ENCODE assay signal across 9 cellular contexts in genomic region chr1:230643887-230644286, GRCh38. TPM values are rescaled to one million over a fixed set of nuclear protein-coding genes. Genes with fewer than 3 reads are reported as not detected.
DNase-seq lines count a peak whose midpoint lies in the region; ATAC-seq and TF ChIP-seq lines count a peak whose summit lies in the region.
"Had no signal": no experiment of that assay in that cellular context is flagged by ENCODE, and none has a peak within 500 bp of the region (broad histone marks: within the 10 kb centered on the region; RNA-seq: fewer than 3 reads in every experiment).

No MANE protein-coding gene starts in this region.

- peak overlapping the region; percentile 42 for H3K4me2 ChIP-seq in IMR-90 (ENCODE audit: low read depth, low read length)

- H2AK9ac ChIP-seq in IMR-90 (replicated peaks; ENCODE audit: low read depth, low read length, poor library complexity), result no peak overlapping the region

- BruUV-seq in Caco-2 (replicated peaks; lab: Mats Ljungman, UMichigan) (no TSS peak), IMR-90 (replicated peaks; lab: Mats Ljungman, UMichigan) (no TSS peak)

- H3K9me3 ChIP-seq in Caco-2, result no peaks in the 10 kb centered on the region
- H3K9me3 ChIP-seq in IMR-90 (ENCODE audit: control insufficient read depth, insufficient read depth, low read length), result no peaks in the 10 kb centered on the region
- no peaks in the 10 kb centered on the region for H3K9me3 ChIP-seq in ascending aorta

- H3K4me3 ChIP-seq in Caco-2 (ENCODE audit: low read depth, low read length), result peak overlapping the region; percentile 3; the same call in 1 of the 2 replicates
- no peak overlapping the region for H3K4me3 ChIP-seq in IMR-90 (ENCODE audit: insufficient read depth, low read depth, low read length)
- H3K4me3 ChIP-seq in ascending aorta, result peak overlapping the region; percentile 89 to 90

- H3K36me3 ChIP-seq in Caco-2 (ENCODE audit: control insufficient read depth, insufficient read depth, low read length) (no peaks in the 10 kb centered on the region), IMR-90 (ENCODE audit: control insufficient read depth, insufficient read depth, low read length) (no peaks in the 10 kb centered on the region), ascending aorta (peaks cover 0 to 5% of the 10 kb centered on the region in 2 donors)

- H3K27me3 ChIP-seq in Caco-2 (replicated peaks; ENCODE audit: control insufficient read depth, insufficient read depth, low read length) (no peaks in the 10 kb centered on the region), IMR-90 (ENCODE audit: control insufficient read depth, insufficient read depth, low read length) (peaks cover 7% of the 10 kb centered on the region; the same call in 1 of the 2 replicates), ascending aorta (no peaks in the 10 kb centered on the region)

- intact Hi-C loops in Caco-2 (cut with micrococcal nuclease; ENCODE audit: unreplicated experiment), result no loop called here
- intact Hi-C loops in IMR-90 (cut with micrococcal nuclease), result loop anchor here (5.0 kb wide), 3 partner anchors 148 to 568 kb away; no protein-coding TSS in a partner anchor
- intact Hi-C loops in ascending aorta (cut with DNase I), result loop anchor here (10.0 kb wide), 5 partner anchors 131 to 601 kb away; partner anchors contain the start of genes C1orf198 and GNPAT
- intact Hi-C loops in natural killer cell (cut with micrococcal nuclease), result loop anchor here (2.0 to 10.0 kb wide), 3 partner anchors 335 to 1019 kb away; partner anchors contain the start of genes ARV1, TAF5L, TTC13 and URB2

- H3K56ac ChIP-seq in IMR-90 (ENCODE audit: extremely low read depth, insufficient read depth, low read length), result no peak overlapping the region

- H2AFZ ChIP-seq in IMR-90 (replicated peaks; ENCODE audit: low read length, poor library complexity), result no peak overlapping the region

- H3K27ac Mint-ChIP-seq in Caco-2 (ENCODE audit: unreplicated experiment) (no peak overlapping the region), natural killer cell (peak overlapping the region in 1 of 2 donors; percentile 95)

- H4K5ac ChIP-seq in IMR-90 (ENCODE audit: low read depth, low read length), result no peak overlapping the region

- no peak for DNase-seq in Caco-2
- peak; percentile 51 for DNase-seq in IMR-90
- DNase-seq in ascending aorta (ENCODE audit: low spot score in 2 of 2), result no peak
- no peak for DNase-seq in natural killer cell
- no peak for DNase-seq in activated effector memory CD4-positive, alpha-beta T cell treated with anti-CD3 and anti-CD28 coated beads, Interleukin-2, amount 50 U/mL, for 16 hours
- DNase-seq in NCI-H146 (lab: John Stamatoyannopoulos, UW), result no peak
- DNase-seq: NCI-H226 had no signal

- in situ Hi-C loops in IMR-90 (cut with MboI; ENCODE audit: low sequenced_read_pairs), result loop anchor here (10.0 kb wide), 1 partner anchor 131 kb away; no protein-coding TSS in a partner anchor

- TF ChIP-seq RAD21 in IMR-90 (IDR thresholded peaks at IDR 0.05; ENCODE audit: low read length), result no peak

- H3K27me3 Mint-ChIP-seq in Caco-2 (ENCODE audit: insufficient read depth, unreplicated experiment) (no peaks in the 10 kb centered on the region), natural killer cell (ENCODE audit: low read depth in 2 of 2) (peaks cover 7 to 12% of the 10 kb centered on the region in 2 donors)

- no peak overlapping the region for H2BK5ac ChIP-seq in IMR-90 (ENCODE audit: low read depth, low read length, poor library complexity, severe bottlenecking)

- no peak overlapping the region for H4K91ac ChIP-seq in IMR-90 (ENCODE audit: insufficient read depth, low read depth, low read length)

- no peak overlapping the region for H2BK20ac ChIP-seq in IMR-90 (ENCODE audit: low read depth, low read length)

- H4K8ac ChIP-seq in IMR-90 (ENCODE audit: low read depth in 2 of 2, low read length in 2 of 2), result no peak overlapping the region

- H3K9me1 ChIP-seq in IMR-90 (ENCODE audit: insufficient read depth, low read length), result peaks cover 9% of the 10 kb centered on the region

- peaks cover 17 to 48% of the 10 kb centered on the region in 2 experiments for H3K79me1 ChIP-seq in IMR-90 (ENCODE audit: low read depth in 1 of 2, low read length in 2 of 2)

- H3K4me3 Mint-ChIP-seq in Caco-2 (ENCODE audit: unreplicated experiment) (peak overlapping the region; percentile 99), natural killer cell (peak overlapping the region; percentile 98)

- H3K4me1 ChIP-seq in Caco-2 (peaks cover 10% of the 10 kb centered on the region), IMR-90 (ENCODE audit: control insufficient read depth, insufficient read depth, low read length) (peaks cover 4% of the 10 kb centered on the region), ascending aorta (peaks cover 8 to 11% of the 10 kb centered on the region in 2 donors)

- peaks cover 5% of the 10 kb centered on the region; the same call in 1 of the 2 replicates for H4K20me1 ChIP-seq in IMR-90 (ENCODE audit: insufficient read depth, low read length)

- H3K4me1 Mint-ChIP-seq in Caco-2 (ENCODE audit: low read depth, unreplicated experiment) (peaks cover 28% of the 10 kb centered on the region), natural killer cell (peaks cover 57 to 58% of the 10 kb centered on the region in 2 donors)

- TF ChIP-seq CTCF in Caco-2 (IDR thresholded peaks at IDR 0.05; ENCODE audit: insufficient read depth in 1 of 2, low read depth in 1 of 2, low read length in 1 of 2, severe bottlenecking in 1 of 2, unreplicated experiment in 1 of 2), result no peak
- TF ChIP-seq CTCF in IMR-90 (conservative IDR thresholded peaks at IDR 0.05; ENCODE audit: low read depth, low read length), result no peak
- TF ChIP-seq CTCF in ascending aorta (IDR thresholded peaks at IDR 0.05), result no peak
- TF ChIP-seq CTCF in natural killer cell (IDR thresholded peaks at IDR 0.05), result no peak

- no CpG with 5 or more reads among the region's 4 CpGs for WGBS in IMR-90 (ENCODE audit: extremely low coverage in 2 of 2, insufficient read length in 1 of 2), 2 experiments

- H3K4ac ChIP-seq in IMR-90 (ENCODE audit: low read depth, low read length), result no peak overlapping the region

- H3K36me3 Mint-ChIP-seq in Caco-2 (ENCODE audit: insufficient read depth, unreplicated experiment) (peaks cover 4% of the 10 kb centered on the region), natural killer cell (no peaks in the 10 kb centered on the region)

- TF ChIP-seq POLR2A in IMR-90 (IDR thresholded peaks at IDR 0.05; ENCODE audit: low read depth, low read length), result no peak

- no peak overlapping the region for H3K14ac ChIP-seq in IMR-90 (replicated peaks; ENCODE audit: low read depth, low read length)

- POLR2A ChIA-PET in Caco-2 (lab: Charles Lee), result interaction anchor here (1.5 kb wide), 1 partner anchor 225 kb away, joined by 6 read pairs; the partner anchor contains the start of gene C1orf198
- POLR2A ChIA-PET in IMR-90 (lab: Charles Lee; ENCODE audit: unreplicated experiment), result no interaction called here

- no peak overlapping the region for H2BK15ac ChIP-seq in IMR-90 (ENCODE audit: low read depth, low read length)

- no peak overlapping the region for H3K23ac ChIP-seq in IMR-90 (ENCODE audit: low read depth, low read length)

- H3K27ac ChIP-seq in IMR-90 (ENCODE audit: insufficient read depth, low read length) (no peak overlapping the region), ascending aorta (no peak overlapping the region)

- H3K18ac ChIP-seq in IMR-90 (ENCODE audit: low read depth, low read length), result no peak overlapping the region

- H3K9me3 Mint-ChIP-seq in Caco-2 (ENCODE audit: unreplicated experiment) (no peaks in the 10 kb centered on the region), natural killer cell (no peaks in the 10 kb centered on the region)

- ATAC-seq in IMR-90 (ENCODE audit: low read depth), result no peak
- ATAC-seq in natural killer cell, result no peak
- no peak for ATAC-seq in HG03175 (IDR thresholded peaks at IDR 0.05; ENCODE audit: unreplicated experiment)
- no peak for ATAC-seq in GM19397 (IDR thresholded peaks at IDR 0.05; ENCODE audit: unreplicated experiment)

- dilution Hi-C loops in IMR-90 (cut with HindIII; ENCODE audit: low sequenced_read_pairs, unreplicated experiment), result no loop called here

- H3K9ac ChIP-seq in IMR-90 (ENCODE audit: low read depth, low read length), result no peak overlapping the region

- CTCF ChIA-PET in Caco-2 (lab: Charles Lee) (interaction anchor here (3.0 kb wide), 1 partner anchor 129 kb away, joined by 25 read pairs; no protein-coding TSS in a partner anchor), IMR-90 (lab: Yijun Ruan, JAX) (interaction anchor here (1.3 kb wide), 1 partner anchor 129 kb away, joined by 10 read pairs; no protein-coding TSS in a partner anchor)

- H2BK120ac ChIP-seq in IMR-90 (ENCODE audit: low read depth, low read length), result no peak overlapping the region

- no peak overlapping the region for H2AK5ac ChIP-seq in IMR-90 (ENCODE audit: low read depth, low read length)

TF ChIP-seq in IMR-90, 13 proteins besides CTCF, POLR2A, EP300 and RAD21:
- TF ChIP-seq NFE2L2 (IDR thresholded peaks at IDR 0.05; ENCODE audit: low read depth, low read length), result no peak
- no peak for TF ChIP-seq RCOR1 (IDR thresholded peaks at IDR 0.05; ENCODE audit: insufficient replicate concordance, low read length)
- TF ChIP-seq CEBPB (IDR thresholded peaks at IDR 0.05; ENCODE audit: low read depth, low read length), result no peak
- no peak for TF ChIP-seq FOS (IDR thresholded peaks at IDR 0.05; ENCODE audit: low read depth, low read length)
- no peak for TF ChIP-seq BHLHE40 (IDR thresholded peaks at IDR 0.05; ENCODE audit: low read depth, low read length)
- no peak for TF ChIP-seq RFX5 (IDR thresholded peaks at IDR 0.05; ENCODE audit: low read depth, low read length)
- TF ChIP-seq MAFK (IDR thresholded peaks at IDR 0.05; ENCODE audit: low read depth, low read length), result no peak
- no peak for TF ChIP-seq MXI1 (IDR thresholded peaks at IDR 0.05; ENCODE audit: borderline replicate concordance, low read depth, low read length)
- TF ChIP-seq CHD1 (IDR thresholded peaks at IDR 0.05; ENCODE audit: low read depth, low read length), result no peak
- no peak for TF ChIP-seq USF2 (IDR thresholded peaks at IDR 0.05; ENCODE audit: low read depth, low read length)
- TF ChIP-seq SMC3 (IDR thresholded peaks at IDR 0.05; ENCODE audit: low read depth, low read length), result no peak

RNA-seq across cellular contexts. Expression of gene COG2, which starts 1.6 kb away (rescaled TPM):
- total RNA-seq in Caco-2 (2022) (46.9 and 47.9 TPM in 2 replicates), IMR-90 (2012; rRNA removed) (16.7 and 17.8 TPM in 2 replicates), ascending aorta (8.4 TPM), natural killer cell (10 to 100 TPM; 15.8 to 24.1 (median 17.5) TPM)
- polyA plus RNA-seq in IMR-90 (2012; rRNA removed), result 9.0 and 9.1 TPM in 2 replicates
- polyA plus RNA-seq in IMR-90 (2012; cell fraction: cytosol; rRNA removed), result 2.3 and 3.3 TPM in 2 replicates
- polyA plus RNA-seq in IMR-90 (2012; cell fraction: nucleus; rRNA removed; ENCODE audit: low replicate concordance), result 5.1 and 21.7 TPM in 2 replicates
